17 cellular contexts compared by ENCODE assay signal in genomic region chr2:240814280-240814679, GRCh38. TPM values are rescaled to one million over a fixed set of nuclear protein-coding genes. Genes with fewer than 3 reads are reported as not detected.
A peak's percentile ranks its signal among the peaks of the same experiment; 100 is the strongest.
DNase-seq lines count a peak whose midpoint lies in the region; ATAC-seq and TF ChIP-seq lines count a peak whose summit lies in the region.
"Had no signal": no experiment of that assay in that cellular context is flagged by ENCODE, and none has a peak within 500 bp of the region (broad histone marks: within the 10 kb centered on the region; RNA-seq: fewer than 3 reads in every experiment).

No MANE protein-coding gene starts in this region.

- peak; percentile 10 for DNase-seq in activated naive CD4-positive, alpha-beta T cell treated with anti-CD3 and anti-CD28 coated beads, Interleukin-2, amount 10 ng/mL, durations not matched to agents 7 days and 5 days
- no peak for DNase-seq in activated naive CD4-positive, alpha-beta T cell (lab: John Stamatoyannopoulos, UW)
- DNase-seq in endodermal cell (peak; percentile 20), sigmoid colon (peak; percentile 7), right lobe of liver (no peak)
- DNase-seq: AML-193; Caco-2; CD8-positive, alpha-beta memory T cell; DND-41; GF-D8 had no signal

- H3K9me3 ChIP-seq in endodermal cell (ENCODE audit: control insufficient read depth, low read length) (peaks cover 7% of the 10 kb centered on the region), sigmoid colon (peaks cover 0 to 3% (median 0%) of the 10 kb centered on the region in 4 donors), right lobe of liver (no peaks in the 10 kb centered on the region)

- no peak overlapping the region for H3K4me3 ChIP-seq in endodermal cell (ENCODE audit: low read length)
- H3K4me3 ChIP-seq in sigmoid colon, result no peak overlapping the region
- no peak overlapping the region for H3K4me3 ChIP-seq in right lobe of liver
- H3K4me3 ChIP-seq: BLaER1 had no signal

- no peaks in the 10 kb centered on the region for H3K36me3 ChIP-seq in endodermal cell (ENCODE audit: control insufficient read depth, insufficient read depth, low read length)
- no peaks in the 10 kb centered on the region for H3K36me3 ChIP-seq in sigmoid colon
- no peaks in the 10 kb centered on the region for H3K36me3 ChIP-seq in right lobe of liver
- H3K36me3 ChIP-seq: BLaER1 had no signal

- no peak for ATAC-seq in right lobe of liver
- no peak for ATAC-seq in HG03196 (IDR thresholded peaks at IDR 0.05; ENCODE audit: unreplicated experiment)
- no peak for ATAC-seq in HG03378 (IDR thresholded peaks at IDR 0.05; ENCODE audit: unreplicated experiment)
- ATAC-seq: HCT116, HepG2 had no signal

- no peak for TF ChIP-seq EP300 in sigmoid colon (IDR thresholded peaks at IDR 0.05)

- H3K4me1 Mint-ChIP-seq in activated naive CD4-positive, alpha-beta T cell treated with anti-CD3 and anti-CD28 coated beads, Interleukin-2, amount 10 ng/mL, durations not matched to agents 7 days and 5 days, result peaks cover 4% of the 10 kb centered on the region
- H3K4me1 Mint-ChIP-seq in endodermal cell, result no peaks in the 10 kb centered on the region

- peaks cover 44% of the 10 kb centered on the region for H3K27me3 Mint-ChIP-seq in activated naive CD4-positive, alpha-beta T cell treated with anti-CD3 and anti-CD28 coated beads, Interleukin-2, amount 10 ng/mL, durations not matched to agents 7 days and 5 days
- H3K27me3 Mint-ChIP-seq in endodermal cell (ENCODE audit: insufficient read depth), result peaks cover 12% of the 10 kb centered on the region

- H3K27me3 ChIP-seq in endodermal cell (ENCODE audit: control insufficient read depth, insufficient read depth, low read length, poor library complexity, severe bottlenecking), result peaks cover 9% of the 10 kb centered on the region
- H3K27me3 ChIP-seq in sigmoid colon, result peaks cover 9 to 28% (median 20%) of the 10 kb centered on the region in 3 donors
- no peaks in the 10 kb centered on the region for H3K27me3 ChIP-seq in right lobe of liver

- CTCF ChIA-PET in activated naive CD4-positive, alpha-beta T cell treated with anti-CD3 and anti-CD28 coated beads, Interleukin-2, amount 10 ng/mL, durations not matched to agents 7 days and 5 days (lab: Charles Lee), result interaction anchor here (1.3 kb wide), 1 partner anchor 37 kb away, joined by 4 read pairs; no protein-coding TSS in a partner anchor

- H3K4me3 Mint-ChIP-seq in activated naive CD4-positive, alpha-beta T cell treated with anti-CD3 and anti-CD28 coated beads, Interleukin-2, amount 10 ng/mL, durations not matched to agents 7 days and 5 days, result no peak overlapping the region
- H3K4me3 Mint-ChIP-seq in endodermal cell, result no peak overlapping the region
- H3K4me3 Mint-ChIP-seq: CD8-positive, alpha-beta memory T cell had no signal

- TF ChIP-seq POLR2A in sigmoid colon (IDR thresholded peaks at IDR 0.05) (no peak), right lobe of liver (IDR thresholded peaks at IDR 0.05) (no peak)

- no peak overlapping the region for H3K9ac ChIP-seq in endodermal cell (ENCODE audit: extremely low read depth, low read length, poor library complexity, severe bottlenecking)
- H3K9ac ChIP-seq: BLaER1 had no signal

- H3K9me3 Mint-ChIP-seq in activated naive CD4-positive, alpha-beta T cell treated with anti-CD3 and anti-CD28 coated beads, Interleukin-2, amount 10 ng/mL, durations not matched to agents 7 days and 5 days, result peaks cover 17% of the 10 kb centered on the region
- peaks cover 12% of the 10 kb centered on the region for H3K9me3 Mint-ChIP-seq in endodermal cell

- intact Hi-C loops in sigmoid colon (cut with DNase I), result no loop called here
- intact Hi-C loops in right lobe of liver (cut with DNase I), result no loop called here

- TF ChIP-seq CTCF in endodermal cell (conservative IDR thresholded peaks at IDR 0.05) (no peak), sigmoid colon (IDR thresholded peaks at IDR 0.05) (no peak), right lobe of liver (IDR thresholded peaks at IDR 0.05) (no peak)

- H3K27ac ChIP-seq in endodermal cell (ENCODE audit: low read depth, low read length), result no peak overlapping the region
- no peak overlapping the region for H3K27ac ChIP-seq in sigmoid colon
- no peak overlapping the region for H3K27ac ChIP-seq in right lobe of liver
- H3K27ac ChIP-seq: 22Rv1, BLaER1 had no signal

- H3K27ac Mint-ChIP-seq in activated naive CD4-positive, alpha-beta T cell treated with anti-CD3 and anti-CD28 coated beads, Interleukin-2, amount 10 ng/mL, durations not matched to agents 7 days and 5 days, result no peak overlapping the region
- H3K27ac Mint-ChIP-seq in endodermal cell, result no peak overlapping the region

- H3K4me1 ChIP-seq in endodermal cell (ENCODE audit: control insufficient read depth, insufficient read depth, low read length) (no peaks in the 10 kb centered on the region), sigmoid colon (peaks cover 0 to 9% (median 8%) of the 10 kb centered on the region in 4 donors), right lobe of liver (no peaks in the 10 kb centered on the region)
- H3K4me1 ChIP-seq: BLaER1, Caco-2 had no signal

- 90 to 98% methylated on average over 4 of the region's 4 CpGs for whole genome bisulfite sequencing in endodermal cell (ENCODE audit: insufficient coverage in 1 of 2, insufficient read length in 1 of 2), 2 experiments
- WGBS in sigmoid colon, 2 donors, result 91% methylated on average over 4 of the region's 4 CpGs
- 97% methylated on average over 3 of the region's 4 CpGs for WGBS in right lobe of liver (ENCODE audit: insufficient coverage, low coverage, low lambda C conversion rate, missing lambda C conversion rate)

- peaks cover 2% of the 10 kb centered on the region for H3K36me3 Mint-ChIP-seq in activated naive CD4-positive, alpha-beta T cell treated with anti-CD3 and anti-CD28 coated beads, Interleukin-2, amount 10 ng/mL, durations not matched to agents 7 days and 5 days
- peaks cover 13% of the 10 kb centered on the region for H3K36me3 Mint-ChIP-seq in endodermal cell (ENCODE audit: low read depth)

RNA-seq across cellular contexts. Expression of gene KIF1A, which starts 5.7 kb away (rescaled TPM):
- total RNA-seq in endodermal cell (10 to 100 TPM; 58.8 to 83.1 TPM), sigmoid colon (1 to 10 TPM; 1.3 to 9.7 (median 7.6) TPM), right lobe of liver (under 1 TPM; 0.31 to 0.87 (median 0.56) TPM)
- 48.4 TPM for polyA plus RNA-seq in endodermal cell (2013, experiment 1 of 2)
- polyA plus RNA-seq in endodermal cell (2013, experiment 2 of 2), result 41.1 TPM
- polyA plus RNA-seq in sigmoid colon, result 1 to 10 TPM in 1 of 3 donors, under 1 TPM in 2; under 0.01 to 4.4 (median under 0.01) TPM
- total RNA-seq: HepG2 had no signal
- polyA plus RNA-seq: CD8-positive, alpha-beta memory T cell had no signal

RNA-seq across cellular contexts. Expression of gene AGXT, which starts 54.3 kb away (rescaled TPM):
- total RNA-seq in endodermal cell (under 1 TPM in 1 of 2 donors, not detected in 1; 0.31 TPM), sigmoid colon (not detected), right lobe of liver (1,000 to 10,000 TPM in 4 of 6 experiments, 100 to 1,000 TPM in 2; 744 to 1,833 (median 1,254) TPM)
- not detected for polyA plus RNA-seq in endodermal cell (2013, experiment 1 of 2)
- not detected for polyA plus RNA-seq in endodermal cell (2013, experiment 2 of 2)
- polyA plus RNA-seq in sigmoid colon, result 1 to 10 TPM in 2 of 3 donors, under 1 TPM in 1; 0.60 to 2.4 (median 1.6) TPM
- total RNA-seq: CD8-positive, alpha-beta memory T cell; H1 had no signal
- polyA plus RNA-seq: CD8-positive, alpha-beta memory T cell had no signal

Comparison
In these comparisons a context has a peak if more than half of its experiments do, and no peak if none do; other contexts are left out.
1. DNase-seq: peak in activated naive CD4-positive, alpha-beta T cell treated with anti-CD3 and anti-CD28 coated beads, Interleukin-2, amount 10 ng/mL, durations not matched to agents 7 days and 5 days (single experiment), endodermal cell (single experiment) and sigmoid colon (single experiment); none in activated naive CD4-positive, alpha-beta T cell (0 of 4) and right lobe of liver (0 of 3).
2. RNA of gene KIF1A, which starts 5.7 kb away (total RNA-seq): 58.8 to 83.1 TPM in endodermal cell; 1.3 to 9.7 TPM in sigmoid colon and 0.31 to 0.87 TPM in right lobe of liver; every median in the first group is over 4 times any median in the second.
3. RNA of gene AGXT, which starts 54.3 kb away (total RNA-seq): 744 to 1,833 TPM in right lobe of liver; 0.31 TPM in endodermal cell and not detected in sigmoid colon; every median in the first group is over 100 times any median in the second.